Comparison of ENCODE assay signal across 10 cellular contexts in the genomic region with DNA sequence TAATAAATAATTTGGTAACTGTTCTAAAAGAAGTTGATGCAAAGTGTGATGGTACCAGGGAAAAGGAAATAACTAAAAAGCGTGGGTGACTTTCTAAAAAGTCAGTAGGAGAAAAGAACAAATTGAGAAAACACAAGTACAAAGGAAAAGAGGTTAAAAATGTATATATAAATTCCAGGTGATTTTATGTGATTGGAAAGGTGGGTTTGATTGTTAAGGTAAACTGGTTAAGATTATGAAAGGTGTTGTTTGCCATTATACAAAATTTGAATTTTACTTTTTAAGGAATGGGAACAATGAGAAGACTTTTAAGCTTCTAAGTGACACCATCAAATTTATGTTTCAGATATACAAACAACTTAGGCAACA. TPM values are rescaled to one million over a fixed set of nuclear protein-coding genes. Genes with fewer than 3 reads are reported as not detected.
DNase-seq lines count a peak whose midpoint lies in the region; ATAC-seq, FAIRE-seq and TF ChIP-seq lines count a peak whose summit lies in the region.
"Had no signal": no experiment of that assay in that cellular context is flagged by ENCODE, and none has a peak within 500 bp of the region (broad histone marks: within the 10 kb centered on the region; RNA-seq: fewer than 3 reads in every experiment).

No MANE protein-coding gene starts in this region.

- peak overlapping the region; percentile 93 for H3K4me2 ChIP-seq in keratinocyte (ENCODE audit: control insufficient read depth, extremely low read depth, insufficient read depth, low read depth, low read length)

- peaks cover 11% of the 10 kb centered on the region for H3K4me1 ChIP-seq in keratinocyte (ENCODE audit: control insufficient read depth, extremely low read depth, insufficient read depth, low read length)
- H3K4me1 ChIP-seq in suprapubic skin: peaks cover 32% of the 10 kb centered on the region

- no peak for TF ChIP-seq POLR2A in suprapubic skin (IDR thresholded peaks at IDR 0.05)

- peak overlapping the region; percentile 96 for H3K9ac ChIP-seq in keratinocyte (ENCODE audit: control insufficient read depth, extremely low read depth, insufficient read depth, low read length)

- TF ChIP-seq EP300 in suprapubic skin (IDR thresholded peaks at IDR 0.05): no peak

- no peaks in the 10 kb centered on the region for H4K20me1 ChIP-seq in keratinocyte (ENCODE audit: control insufficient read depth, extremely low read depth, insufficient read depth, low read length)

- ATAC-seq in HG03097 (IDR thresholded peaks at IDR 0.05; ENCODE audit: low FRiP score, unreplicated experiment): no peak

- peaks cover 11% of the 10 kb centered on the region for H3K79me2 ChIP-seq in keratinocyte (ENCODE audit: control insufficient read depth, insufficient read depth, low read length)

- H3K9me3 ChIP-seq in keratinocyte (ENCODE audit: control insufficient read depth, low read depth, low read length) (no peaks in the 10 kb centered on the region), suprapubic skin (no peaks in the 10 kb centered on the region)

- H3K27me3 ChIP-seq in keratinocyte (ENCODE audit: control insufficient read depth, extremely low read depth, insufficient read depth, low read length): no peaks in the 10 kb centered on the region
- H3K27me3 ChIP-seq in suprapubic skin: peaks cover 3% of the 10 kb centered on the region

- no peaks in the 10 kb centered on the region for H3K9me1 ChIP-seq in keratinocyte (ENCODE audit: control insufficient read depth, extremely low read depth, insufficient read depth, low read length)

- DNase-seq in GM12865 (ENCODE audit: low read depth) (no peak), keratinocyte (ENCODE audit: low read depth, low spot score) (no peak), suprapubic skin (ENCODE audit: low spot score in 2 of 2) (no peak), GM19239 (ENCODE audit: insufficient read length, low spot score) (no peak), NCI-H1930 (lab: John Stamatoyannopoulos, UW) (no peak)
- no peak for DNase-seq in activated CD4-positive, alpha-beta T cell treated with anti-CD3 and anti-CD28 coated beads, Interleukin-2, amount 50 U/mL, for 4 hours
- DNase-seq: dermis blood vessel endothelial cell had no signal

- 82% methylated on average over 1 of the region's 1 CpG for WGBS in suprapubic skin

- H3K4me3 ChIP-seq in GM12865 (ENCODE audit: low read depth, low read length) (peak overlapping the region; percentile 98; the same call in 1 of the 2 replicates), keratinocyte (ENCODE audit: control insufficient read depth in 2 of 3, extremely low read depth in 1 of 3, insufficient read depth in 2 of 3, low read depth in 1 of 3, low read length in 3 of 3) (peak overlapping the region in 2 of 3 experiments; percentile 85 to 99), suprapubic skin (peak overlapping the region; percentile 70)

- dilution Hi-C loops in keratinocyte (cut with MboI; ENCODE audit: extremely low pct_ligation_motif_present, low sequenced_read_pairs): no loop called here

- TF ChIP-seq CTCF in GM12865 (IDR thresholded peaks at IDR 0.05; ENCODE audit: insufficient read depth, low read depth, low read length, missing control alignments) (no peak), VCaP (conservative IDR thresholded peaks at IDR 0.05) (no peak), keratinocyte (optimal IDR thresholded peaks at IDR 0.05 in 1 of 3, IDR thresholded peaks at IDR 0.05 in 1 of 3, conservative IDR thresholded peaks at IDR 0.05 in 1 of 3; ENCODE audit: extremely low read depth in 1 of 3, insufficient read depth in 2 of 3, low read length in 3 of 3) (no peak), suprapubic skin (IDR thresholded peaks at IDR 0.05) (no peak)

- peak overlapping the region; percentile 85 for H3K27ac ChIP-seq in VCaP
- no peak overlapping the region for H3K27ac ChIP-seq in keratinocyte (ENCODE audit: control insufficient read depth, insufficient read depth, low read length)
- peak overlapping the region; percentile 79 for H3K27ac ChIP-seq in suprapubic skin

- peak overlapping the region; percentile 100 for H2AFZ ChIP-seq in keratinocyte (ENCODE audit: control insufficient read depth, low read length)

- no peak for FAIRE-seq in keratinocyte (lab: Jason Lieb, UNC)
- no peak for FAIRE-seq in GM19239 (lab: Jason Lieb, UNC)

- H3K36me3 ChIP-seq in keratinocyte (ENCODE audit: control insufficient read depth in 2 of 2, extremely low read depth in 1 of 2, insufficient read depth in 2 of 2, low read length in 2 of 2) (no peaks in the 10 kb centered on the region), suprapubic skin (peaks cover 2% of the 10 kb centered on the region)

RNA-seq across cellular contexts. Expression of gene NDUFA5, which starts 0.9 kb away (rescaled TPM):
- polyA plus RNA-seq in keratinocyte: 13.8 to 36.9 TPM (median 19.0 TPM) in 3 replicates
- polyA plus RNA-seq in keratinocyte (2011; ENCODE audit: low read depth): 33.5 TPM
- polyA plus RNA-seq in keratinocyte (2011; cell fraction: cytosol; rRNA removed): 13.9 and 16.9 TPM in 2 replicates
- polyA plus RNA-seq in keratinocyte (2011; cell fraction: nucleus; rRNA removed): 6.2 and 12.0 TPM in 2 replicates
- polyA plus RNA-seq in keratinocyte (2012; ENCODE audit: low replicate concordance): 17.3 and 30.3 TPM in 2 replicates
- polyA minus RNA-seq in keratinocyte: 2.1 to 5.8 TPM (median 2.3 TPM) in 3 replicates
- 16.5 TPM for polyA minus RNA-seq in keratinocyte (2011; cell fraction: cytosol; rRNA and poly(A)+ RNA removed)
- polyA minus RNA-seq in keratinocyte (2011; cell fraction: nucleus; rRNA and poly(A)+ RNA removed): 6.1 and 8.5 TPM in 2 replicates
- total RNA-seq in suprapubic skin: 10 to 100 TPM; 21.3 to 34.8 (median 30.3) TPM

RNA-seq across cellular contexts. Expression of gene IQUB, which starts 24.1 kb away (rescaled TPM):
- 0.04 to 0.09 TPM (median 0.05 TPM) in 3 replicates for polyA plus RNA-seq in keratinocyte
- not detected for polyA plus RNA-seq in keratinocyte (2011; ENCODE audit: low read depth)
- polyA plus RNA-seq in keratinocyte (2011; cell fraction: cytosol; rRNA removed): 0.05 and 0.17 TPM in 2 replicates
- 0.12 and 0.14 TPM in 2 replicates for polyA plus RNA-seq in keratinocyte (2011; cell fraction: nucleus; rRNA removed)
- 0.05 and 0.14 TPM in 2 replicates for polyA plus RNA-seq in keratinocyte (2012; ENCODE audit: low replicate concordance)
- polyA minus RNA-seq in keratinocyte: 0.07 to 0.19 TPM in 2 of 3 replicates, not detected in the other
- polyA minus RNA-seq in keratinocyte (2011; cell fraction: cytosol; rRNA and poly(A)+ RNA removed): not detected
- polyA minus RNA-seq in keratinocyte (2011; cell fraction: nucleus; rRNA and poly(A)+ RNA removed): 0.11 and 0.16 TPM in 2 replicates
- total RNA-seq in suprapubic skin: 1 to 10 TPM in 2 of 4 donors, under 1 TPM in 2; 0.24 to 1.1 (median 0.71) TPM

RNA-seq across cellular contexts. Expression of gene ASB15, which starts 43.1 kb away (rescaled TPM):
- polyA plus RNA-seq in keratinocyte: not detected in 3 replicates
- polyA plus RNA-seq in keratinocyte (2011; ENCODE audit: low read depth): not detected
- polyA plus RNA-seq in keratinocyte (2011; cell fraction: cytosol; rRNA removed): not detected in 2 replicates
- polyA plus RNA-seq in keratinocyte (2011; cell fraction: nucleus; rRNA removed): not detected in 2 replicates
- polyA plus RNA-seq in keratinocyte (2012; ENCODE audit: low replicate concordance): 0.04 TPM in 1 of 2 replicates, not detected in the other
- polyA minus RNA-seq in keratinocyte: not detected in 3 replicates
- polyA minus RNA-seq in keratinocyte (2011; cell fraction: cytosol; rRNA and poly(A)+ RNA removed): not detected
- not detected in 2 replicates for polyA minus RNA-seq in keratinocyte (2011; cell fraction: nucleus; rRNA and poly(A)+ RNA removed)
- total RNA-seq in suprapubic skin: not detected
- total RNA-seq: dermis blood vessel endothelial cell, left lobe of liver had no signal
